2 cellular contexts compared by ENCODE assay signal in genomic region chr10:47725047-47725446, GRCh38. TPM values are rescaled to one million over a fixed set of nuclear protein-coding genes. Genes with fewer than 3 reads are reported as not detected.
"Had no signal": no experiment of that assay in that cellular context is flagged by ENCODE, and none has a peak within 500 bp of the region (broad histone marks: within the 10 kb centered on the region; RNA-seq: fewer than 3 reads in every experiment).

No MANE protein-coding gene starts in this region.

RNA-seq across cellular contexts. Expression of gene SYT15B, which starts 38.3 kb away (rescaled TPM):
- total RNA-seq: mammary epithelial cell had no signal
- polyA plus RNA-seq: keratinocyte had no signal
